Comparison of ENCODE assay signal across 8 cellular contexts in genomic region chr12:5171701-5172100, GRCh38.
A peak's percentile ranks its signal among the peaks of the same experiment; 100 is the strongest.
DNase-seq lines count a peak whose midpoint lies in the region; ATAC-seq and TF ChIP-seq lines count a peak whose summit lies in the region.

No MANE protein-coding gene starts in this region.

- POLR2A ChIA-PET in HEK293T (lab: Yijun Ruan, JAX) = no interaction called here

- DNase-seq in Ammon's horn (ENCODE audit: low spot score) = peak; percentile 62
- peak; percentile 42 for DNase-seq in HEK293T (ENCODE audit: extremely low spot score)
- peak; percentile 34 for DNase-seq in SK-N-DZ (ENCODE audit: low spot score)
- DNase-seq in glomerular visceral epithelial cell (ENCODE audit: extremely low spot score) = peak; percentile 61
- DNase-seq in sciatic nerve (ENCODE audit: low spot score) = no peak
- no peak for DNase-seq in NK-92 treated with Interleukin-12 subunit alpha and Interleukin-12 subunit beta, amount 100 ng/mL, for 24 hours (lab: John Stamatoyannopoulos, UW)
- no peak for DNase-seq in NCI-H1436 treated with DMSO at 0.1 percent for 48 hours (lab: John Stamatoyannopoulos, UW)
- no peak for DNase-seq in activated CD4-positive, alpha-beta T cell treated with anti-CD3 and anti-CD28 coated beads, Interleukin-2, amount 50 U/mL, for 4 hours

- intact Hi-C loops in sciatic nerve (cut with DNase I) = loop anchor here (10.0 kb wide), 1 partner anchor 263 kb away; the partner anchor contains the start of gene NTF3

- CTCF ChIA-PET in HEK293T (lab: Yijun Ruan, JAX) = interaction anchor here (0.7 to 1.3 kb wide), 3 partner anchors 13 to 624 kb away, joined by 3 to 5 read pairs (median 3); no protein-coding TSS in a partner anchor

- peak; percentile 36 for ATAC-seq in sciatic nerve

TF ChIP-seq in HEK293T, 16 proteins besides CTCF, POLR2A, EP300 and RAD21:
- TF ChIP-seq ZNF384 (IDR thresholded peaks at IDR 0.05) = no peak
- no peak for TF ChIP-seq NFRKB (IDR thresholded peaks at IDR 0.05)
- no peak for TF ChIP-seq CTBP1 (IDR thresholded peaks at IDR 0.05; ENCODE audit: borderline replicate concordance)
- no peak for TF ChIP-seq FOXM1 (IDR thresholded peaks at IDR 0.05; ENCODE audit: borderline replicate concordance)
- TF ChIP-seq TARDBP (IDR thresholded peaks at IDR 0.05) = no peak
- no peak for TF ChIP-seq FOXK2 (IDR thresholded peaks at IDR 0.05)
- no peak for TF ChIP-seq PKNOX1 (IDR thresholded peaks at IDR 0.05)
- no peak for TF ChIP-seq BHLHE40 (IDR thresholded peaks at IDR 0.05; ENCODE audit: borderline replicate concordance)
- no peak for TF ChIP-seq LEF1 (IDR thresholded peaks at IDR 0.05; ENCODE audit: borderline replicate concordance)
- no peak for TF ChIP-seq HDGF (IDR thresholded peaks at IDR 0.05; ENCODE audit: borderline replicate concordance)

Comparison
In these comparisons a context has a peak if more than half of its experiments do, and no peak if none do; other contexts are left out.
1. DNase-seq: peak in Ammon's horn (single experiment), HEK293T (single experiment), SK-N-DZ (single experiment) and glomerular visceral epithelial cell (single experiment); none in sciatic nerve (single experiment), NK-92 treated with Interleukin-12 subunit alpha and Interleukin-12 subunit beta, amount 100 ng/mL, for 24 hours (single experiment), NCI-H1436 treated with DMSO at 0.1 percent for 48 hours (single experiment) and activated CD4-positive, alpha-beta T cell treated with anti-CD3 and anti-CD28 coated beads, Interleukin-2, amount 50 U/mL, for 4 hours (0 of 2).